15 cellular contexts compared by ENCODE assay signal in the genomic region with DNA sequence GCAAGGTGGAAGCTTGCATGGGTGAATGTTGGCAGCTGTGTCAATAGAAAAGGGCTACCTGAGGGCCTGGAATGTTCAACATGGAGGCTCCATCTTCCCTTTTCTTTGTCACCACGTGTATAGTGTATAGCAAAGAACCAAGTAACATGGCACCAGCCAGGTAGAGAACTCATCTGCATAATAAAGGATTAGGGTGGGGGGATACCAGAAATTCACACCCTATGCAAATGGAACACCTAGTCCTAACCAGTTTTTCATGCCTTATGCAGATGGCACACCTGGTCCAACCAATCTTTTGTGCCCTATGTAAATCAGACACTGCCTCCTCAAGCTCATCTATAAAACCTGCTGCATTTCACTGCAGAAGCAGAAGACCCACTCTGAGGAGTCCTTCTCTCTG.
DNase-seq lines count a peak whose midpoint lies in the region; TF ChIP-seq lines count a peak whose summit lies in the region.
"Had no signal": no experiment of that assay in that cellular context is flagged by ENCODE, and none has a peak within 500 bp of the region (broad histone marks: within the 10 kb centered on the region; RNA-seq: fewer than 3 reads in every experiment).

No MANE protein-coding gene starts in this region.

- TF ChIP-seq CTCF in hepatocyte (IDR thresholded peaks at IDR 0.05; ENCODE audit: poor library complexity) (no peak), tibial nerve (IDR thresholded peaks at IDR 0.05) (no peak)

- no peak for TF ChIP-seq POLR2A in tibial nerve (IDR thresholded peaks at IDR 0.05)

- no peaks in the 10 kb centered on the region for H4K20me1 ChIP-seq in hepatocyte (ENCODE audit: insufficient read depth, poor library complexity, severe bottlenecking)

- H3K9me3 ChIP-seq in hepatocyte (ENCODE audit: low read depth) = no peaks in the 10 kb centered on the region
- no peaks in the 10 kb centered on the region for H3K9me3 ChIP-seq in tibial nerve
- H3K9me3 ChIP-seq: MG63 had no signal

- no peaks in the 10 kb centered on the region for H3K79me2 ChIP-seq in hepatocyte

- DNase-seq in NCI-H146 (lab: John Stamatoyannopoulos, UW) (peak; percentile 40), NCI-H146 treated with DMSO at 0.1 percent for 48 hours (lab: John Stamatoyannopoulos, UW; ENCODE audit: unreplicated experiment) (no peak), NCI-H526 (lab: John Stamatoyannopoulos, UW) (peak; percentile 57 to 60), hepatocyte (ENCODE audit: low spot score) (no peak), tibial nerve (ENCODE audit: low spot score in 2 of 2) (no peak), GDM1 (lab: John Stamatoyannopoulos, UW) (no peak), Ammon's horn (ENCODE audit: low spot score) (no peak)
- DNase-seq: 8988T, DMS 273 treated with DMSO at 0.1 percent for 48 hours, H7, HFFc6, MG63, NCI-H1417, NCI-H187 treated with DMSO at 0.1 percent for 48 hours had no signal

- H3K4me2 ChIP-seq in hepatocyte = no peak overlapping the region

- TF ChIP-seq EP300 in tibial nerve (IDR thresholded peaks at IDR 0.05) = no peak

- H3K4me3 ChIP-seq in hepatocyte (no peak overlapping the region), tibial nerve (no peak overlapping the region)
- H3K4me3 ChIP-seq: K562, MG63 had no signal

- no peaks in the 10 kb centered on the region for H3K27me3 ChIP-seq in hepatocyte
- no peaks in the 10 kb centered on the region for H3K27me3 ChIP-seq in tibial nerve
- H3K27me3 ChIP-seq: MG63 had no signal

- H3K4me1 ChIP-seq in hepatocyte (ENCODE audit: insufficient read depth) (no peaks in the 10 kb centered on the region), tibial nerve (no peaks in the 10 kb centered on the region)

- 22% methylated on average over 1 of the region's 1 CpG for WGBS in hepatocyte (ENCODE audit: low lambda C conversion rate, missing lambda C conversion rate)
- WGBS in tibial nerve, 2 donors = 31 to 33% methylated on average over 1 of the region's 1 CpG

- H3K9me2 ChIP-seq in hepatocyte (replicated peaks; ENCODE audit: insufficient read depth) = no peaks in the 10 kb centered on the region

- H3K36me3 ChIP-seq in hepatocyte (replicated peaks; ENCODE audit: insufficient read depth, low read depth) (no peaks in the 10 kb centered on the region), tibial nerve (no peaks in the 10 kb centered on the region)
- H3K36me3 ChIP-seq: MG63 had no signal

- no peak overlapping the region for H2AFZ ChIP-seq in hepatocyte

- peak overlapping the region; percentile 66 for H3K27ac ChIP-seq in hepatocyte
- H3K27ac ChIP-seq in tibial nerve = no peak overlapping the region

Comparison
In these comparisons a context has a peak if more than half of its experiments do, and no peak if none do; other contexts are left out.
1. DNase-seq: peak in NCI-H146 (single experiment) and NCI-H526 (2 of 2); none in NCI-H146 treated with DMSO at 0.1 percent for 48 hours (single experiment), hepatocyte (single experiment), tibial nerve (0 of 2), GDM1 (single experiment) and Ammon's horn (single experiment).